24 cellular contexts compared by ENCODE assay signal in genomic region chr15:57606816-57607215, GRCh38. TPM values are rescaled to one million over a fixed set of nuclear protein-coding genes. Genes with fewer than 3 reads are reported as not detected.
DNase-seq lines count a peak whose midpoint lies in the region; ATAC-seq and TF ChIP-seq lines count a peak whose summit lies in the region.
"Had no signal": no experiment of that assay in that cellular context is flagged by ENCODE, and none has a peak within 500 bp of the region (broad histone marks: within the 10 kb centered on the region; RNA-seq: fewer than 3 reads in every experiment).

No MANE protein-coding gene starts in this region.

- WGBS in heart right ventricle, 2 donors = 57 to 72% methylated on average over 1 of the region's 1 CpG
- 100% methylated on average over 1 of the region's 1 CpG for WGBS in smooth muscle cell (ENCODE audit: low lambda C conversion rate)

- intact Hi-C loops in heart right ventricle (cut with DNase I) (no loop called here), left ventricle myocardium superior (cut with micrococcal nuclease) (no loop called here), vagina (cut with DNase I) (no loop called here)

- DNase-seq in heart right ventricle = no peak
- DNase-seq in left ventricle myocardium superior = no peak
- no peak for DNase-seq in endothelial cell (ENCODE audit: low spot score)
- no peak for DNase-seq in vagina (ENCODE audit: extremely low spot score in 2 of 2)
- no peak for DNase-seq in NCI-H345 (lab: John Stamatoyannopoulos, UW)
- DNase-seq in activated CD8-positive, alpha-beta memory T cell treated with anti-CD3 and anti-CD28 coated beads for 24 hours = no peak
- no peak for DNase-seq in smooth muscle cell (lab: John Stamatoyannopoulos, UW; ENCODE audit: unreplicated experiment)
- DNase-seq: activated CD4-positive, alpha-beta T cell treated with anti-CD3 and anti-CD28 coated beads, Interleukin-2, amount 10 ng/mL, durations not matched to agents 24 days and 14 days; cerebellar nuclear complex; MV-4-11; NCI-H187; nucleus accumbens; OCI-M1; SJCRH30; stimulated activated CD4-positive, alpha-beta T cell treated with anti-CD3 and anti-CD28 coated beads, Interleukin-4, amount 100 ng/mL, for 24 hours; T-helper 1 cell; upper lobe of right lung had no signal

- H3K27me3 Mint-ChIP-seq in endothelial cell (ENCODE audit: unreplicated experiment) = peaks cover 1% of the 10 kb centered on the region

- peaks cover 2 to 97% (median 38%) of the 10 kb centered on the region in 9 donors for H3K4me1 ChIP-seq in heart right ventricle
- peaks cover 26 to 43% of the 10 kb centered on the region in 2 donors for H3K4me1 ChIP-seq in mucosa of rectum (ENCODE audit: control insufficient read depth in 2 of 2, insufficient read depth in 2 of 2, low read length in 2 of 2)
- H3K4me1 ChIP-seq in vagina = peaks cover 50% of the 10 kb centered on the region
- H3K4me1 ChIP-seq in smooth muscle cell (ENCODE audit: low read depth) = no peaks in the 10 kb centered on the region
- H3K4me1 ChIP-seq: BLaER1, Caco-2, upper lobe of right lung had no signal

- no peak overlapping the region for H3K9ac ChIP-seq in mucosa of rectum (ENCODE audit: low read depth in 1 of 2, low read length in 2 of 2)
- H3K9ac ChIP-seq in smooth muscle cell (ENCODE audit: low read depth) = no peak overlapping the region
- H3K9ac ChIP-seq: BLaER1 had no signal

- peak overlapping the region; percentile 86 for H3K4me3 Mint-ChIP-seq in endothelial cell (ENCODE audit: unreplicated experiment)
- H3K4me3 Mint-ChIP-seq: activated CD4-positive, alpha-beta T cell treated with anti-CD3 and anti-CD28 coated beads, Interleukin-2, amount 10 ng/mL, durations not matched to agents 24 days and 14 days; HFFc6; stimulated activated naive CD8-positive, alpha-beta T cell treated with anti-CD3 and anti-CD28 coated beads, Interleukin-15, Interleukin-2, amounts not matched to agents 100 ng/mL and 50 ng/mL, for 24 hours had no signal

- no peaks in the 10 kb centered on the region for H3K9me3 Mint-ChIP-seq in endothelial cell (ENCODE audit: unreplicated experiment)
- H3K9me3 Mint-ChIP-seq: activated CD4-positive, alpha-beta T cell treated with anti-CD3 and anti-CD28 coated beads, Interleukin-2, amount 10 ng/mL, durations not matched to agents 24 days and 14 days; activated naive CD4-positive, alpha-beta T cell treated with anti-CD3 and anti-CD28 coated beads, Interleukin-2, amount 50 U/mL, for 72 hours; HFFc6; stimulated activated naive CD8-positive, alpha-beta T cell treated with anti-CD3 and anti-CD28 coated beads, Interleukin-15, Interleukin-2, amounts not matched to agents 100 ng/mL and 50 ng/mL, for 24 hours had no signal

- TF ChIP-seq POLR2A in vagina (IDR thresholded peaks at IDR 0.05) = no peak

- no peaks in the 10 kb centered on the region for H4K20me1 ChIP-seq in smooth muscle cell (ENCODE audit: low read depth)
- H4K20me1 ChIP-seq: BLaER1 had no signal

- H3K27me3 ChIP-seq in heart right ventricle (no peaks in the 10 kb centered on the region), mucosa of rectum (ENCODE audit: control insufficient read depth in 2 of 2, insufficient read depth in 2 of 2, low read length in 2 of 2) (no peaks in the 10 kb centered on the region), vagina (no peaks in the 10 kb centered on the region), smooth muscle cell (ENCODE audit: low read depth) (no peaks in the 10 kb centered on the region)
- H3K27me3 ChIP-seq: BLaER1, SJCRH30, upper lobe of right lung had no signal

- H3K4me3 ChIP-seq in heart right ventricle (no peak overlapping the region), mucosa of rectum (ENCODE audit: low read length in 2 of 2) (no peak overlapping the region), vagina (no peak overlapping the region), smooth muscle cell (no peak overlapping the region)
- H3K4me3 ChIP-seq: BLaER1, SJCRH30, upper lobe of right lung had no signal

- H3K27ac ChIP-seq in heart right ventricle (peak overlapping the region; percentile 30 to 94 (median 84)), mucosa of rectum (ENCODE audit: low read depth in 2 of 2, low read length in 2 of 2) (peak overlapping the region; percentile 61 to 69), vagina (peak overlapping the region; percentile 85), smooth muscle cell (ENCODE audit: low read depth) (no peak overlapping the region)
- H3K27ac ChIP-seq: BLaER1, SJCRH30, upper lobe of right lung had no signal

- ATAC-seq in heart right ventricle (no peak), left ventricle myocardium superior (no peak)
- ATAC-seq: activated naive CD4-positive, alpha-beta T cell treated with anti-CD3 and anti-CD28 coated beads, Interleukin-2, amount 50 U/mL, for 72 hours; left lobe of liver had no signal

- H3K36me3 ChIP-seq in heart right ventricle (peaks cover 0 to 39% (median 0%) of the 10 kb centered on the region in 9 donors), mucosa of rectum (ENCODE audit: control insufficient read depth in 2 of 2, insufficient read depth in 2 of 2, low read length in 2 of 2) (peaks cover 0 to 6% of the 10 kb centered on the region in 2 donors), vagina (no peaks in the 10 kb centered on the region), smooth muscle cell (ENCODE audit: low read depth) (no peaks in the 10 kb centered on the region)
- H3K36me3 ChIP-seq: BLaER1, SJCRH30, upper lobe of right lung had no signal

- H3K79me2 ChIP-seq in smooth muscle cell (ENCODE audit: low read depth) = no peaks in the 10 kb centered on the region

- H3K4me2 ChIP-seq in smooth muscle cell = no peak overlapping the region
- H3K4me2 ChIP-seq: BLaER1 had no signal

- H3K9me3 ChIP-seq in heart right ventricle = no peaks in the 10 kb centered on the region
- no peaks in the 10 kb centered on the region for H3K9me3 ChIP-seq in mucosa of rectum (ENCODE audit: control insufficient read depth in 2 of 2, low read length in 2 of 2)
- no peaks in the 10 kb centered on the region for H3K9me3 ChIP-seq in vagina
- H3K9me3 ChIP-seq in smooth muscle cell (replicated peaks; ENCODE audit: low read depth) = no peaks in the 10 kb centered on the region
- H3K9me3 ChIP-seq: BLaER1, Caco-2, SJCRH30, upper lobe of right lung had no signal

- H3K36me3 Mint-ChIP-seq in endothelial cell (ENCODE audit: low read depth, unreplicated experiment) = peaks cover 49% of the 10 kb centered on the region
- H3K36me3 Mint-ChIP-seq: activated naive CD4-positive, alpha-beta T cell treated with anti-CD3 and anti-CD28 coated beads, Interleukin-2, amount 50 U/mL, for 72 hours had no signal

- H3F3A ChIP-seq in smooth muscle cell (ENCODE audit: low read depth) = no peaks in the 10 kb centered on the region

- TF ChIP-seq CTCF in heart right ventricle (IDR thresholded peaks at IDR 0.05) = no peak
- TF ChIP-seq CTCF in endothelial cell (IDR thresholded peaks at IDR 0.05; ENCODE audit: unreplicated experiment) = no peak
- TF ChIP-seq CTCF in vagina (IDR thresholded peaks at IDR 0.05) = no peak
- no peak for TF ChIP-seq CTCF in smooth muscle cell (IDR thresholded peaks at IDR 0.05; ENCODE audit: borderline replicate concordance, insufficient read depth, poor library complexity, severe bottlenecking)

- H2AFZ ChIP-seq in smooth muscle cell (ENCODE audit: low read depth) = no peak overlapping the region

- H3K27ac Mint-ChIP-seq in endothelial cell (ENCODE audit: unreplicated experiment) = peak overlapping the region; percentile 48
- H3K27ac Mint-ChIP-seq: activated CD4-positive, alpha-beta T cell treated with anti-CD3 and anti-CD28 coated beads, Interleukin-2, amount 10 ng/mL, durations not matched to agents 24 days and 14 days; activated naive CD4-positive, alpha-beta T cell treated with anti-CD3 and anti-CD28 coated beads, Interleukin-2, amount 50 U/mL, for 72 hours; HFFc6; stimulated activated naive CD8-positive, alpha-beta T cell treated with anti-CD3 and anti-CD28 coated beads, Interleukin-15, Interleukin-2, amounts not matched to agents 100 ng/mL and 50 ng/mL, for 24 hours had no signal

- H3K4me1 Mint-ChIP-seq in endothelial cell (ENCODE audit: unreplicated experiment) = peaks cover 27% of the 10 kb centered on the region
- H3K4me1 Mint-ChIP-seq: activated CD4-positive, alpha-beta T cell treated with anti-CD3 and anti-CD28 coated beads, Interleukin-2, amount 10 ng/mL, durations not matched to agents 24 days and 14 days had no signal

RNA-seq across cellular contexts. Expression of gene MYZAP, which starts 15.1 kb away (rescaled TPM):
- 1,000 to 10,000 TPM in 4 of 10 donors, 100 to 1,000 TPM in 6; 505 to 1,280 (median 954) TPM for total RNA-seq in heart right ventricle
- polyA plus RNA-seq in heart right ventricle = 100 to 1,000 TPM; 197 to 303 TPM
- total RNA-seq in left ventricle myocardium superior = 930 TPM
- 55.3 TPM for total RNA-seq in endothelial cell (ENCODE audit: unreplicated experiment)
- 15.2 TPM for total RNA-seq in vagina
- 0.09 and 0.81 TPM in 2 replicates for total RNA-seq in smooth muscle cell
- 0.35 and 0.65 TPM in 2 replicates for polyA plus RNA-seq in smooth muscle cell
- total RNA-seq: activated CD4-positive, alpha-beta T cell treated with anti-CD3 and anti-CD28 coated beads, Interleukin-2, amount 10 ng/mL, durations not matched to agents 24 days and 14 days had no signal
